In the genomic region with DNA sequence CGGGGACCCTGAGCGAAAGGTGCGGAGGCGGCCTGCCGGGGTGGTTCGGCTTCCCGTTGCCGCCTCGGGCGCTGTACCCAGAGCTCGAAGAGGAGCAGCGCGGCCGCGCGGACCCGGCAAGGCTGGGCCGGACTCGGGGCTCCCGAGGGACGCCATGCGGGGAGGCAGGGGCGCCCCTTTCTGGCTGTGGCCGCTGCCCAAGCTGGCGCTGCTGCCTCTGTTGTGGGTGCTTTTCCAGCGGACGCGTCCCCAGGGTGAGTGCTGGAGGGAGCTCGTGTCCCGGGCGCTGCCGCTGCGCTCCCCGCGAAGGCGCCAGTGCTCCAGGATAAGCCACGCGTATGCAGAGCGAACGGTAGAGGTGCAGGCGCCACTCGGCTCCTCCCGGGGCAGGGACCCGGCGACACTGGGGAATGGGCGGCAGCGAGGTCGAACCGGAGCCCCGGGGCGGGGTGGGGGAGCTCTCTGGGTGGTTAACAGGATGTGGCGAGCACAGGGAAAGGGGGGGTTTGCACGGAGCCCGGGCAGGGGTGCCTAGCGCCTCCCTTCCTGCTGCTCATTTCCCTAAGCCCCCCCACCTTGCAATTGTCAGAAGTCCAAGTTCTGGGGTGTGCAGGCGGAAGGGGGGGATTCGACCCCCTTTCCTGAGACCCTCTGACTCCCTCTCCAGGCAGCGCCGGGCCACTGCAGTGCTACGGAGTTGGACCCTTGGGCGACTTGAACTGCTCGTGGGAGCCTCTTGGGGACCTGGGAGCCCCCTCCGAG, we compare ENCODE assay signal across 1 cellular context.
TF ChIP-seq lines count a peak whose summit lies in the region.

A gene (plus strand): TSS at position 44 of the 762 bp plus-strand sequence. CDS start 111 bp downstream, at position 155.

TF ChIP-seq in HepG2, 621 proteins besides CTCF, POLR2A, EP300 and RAD21 (continued from another document):
- TF ChIP-seq, protein P1, sequence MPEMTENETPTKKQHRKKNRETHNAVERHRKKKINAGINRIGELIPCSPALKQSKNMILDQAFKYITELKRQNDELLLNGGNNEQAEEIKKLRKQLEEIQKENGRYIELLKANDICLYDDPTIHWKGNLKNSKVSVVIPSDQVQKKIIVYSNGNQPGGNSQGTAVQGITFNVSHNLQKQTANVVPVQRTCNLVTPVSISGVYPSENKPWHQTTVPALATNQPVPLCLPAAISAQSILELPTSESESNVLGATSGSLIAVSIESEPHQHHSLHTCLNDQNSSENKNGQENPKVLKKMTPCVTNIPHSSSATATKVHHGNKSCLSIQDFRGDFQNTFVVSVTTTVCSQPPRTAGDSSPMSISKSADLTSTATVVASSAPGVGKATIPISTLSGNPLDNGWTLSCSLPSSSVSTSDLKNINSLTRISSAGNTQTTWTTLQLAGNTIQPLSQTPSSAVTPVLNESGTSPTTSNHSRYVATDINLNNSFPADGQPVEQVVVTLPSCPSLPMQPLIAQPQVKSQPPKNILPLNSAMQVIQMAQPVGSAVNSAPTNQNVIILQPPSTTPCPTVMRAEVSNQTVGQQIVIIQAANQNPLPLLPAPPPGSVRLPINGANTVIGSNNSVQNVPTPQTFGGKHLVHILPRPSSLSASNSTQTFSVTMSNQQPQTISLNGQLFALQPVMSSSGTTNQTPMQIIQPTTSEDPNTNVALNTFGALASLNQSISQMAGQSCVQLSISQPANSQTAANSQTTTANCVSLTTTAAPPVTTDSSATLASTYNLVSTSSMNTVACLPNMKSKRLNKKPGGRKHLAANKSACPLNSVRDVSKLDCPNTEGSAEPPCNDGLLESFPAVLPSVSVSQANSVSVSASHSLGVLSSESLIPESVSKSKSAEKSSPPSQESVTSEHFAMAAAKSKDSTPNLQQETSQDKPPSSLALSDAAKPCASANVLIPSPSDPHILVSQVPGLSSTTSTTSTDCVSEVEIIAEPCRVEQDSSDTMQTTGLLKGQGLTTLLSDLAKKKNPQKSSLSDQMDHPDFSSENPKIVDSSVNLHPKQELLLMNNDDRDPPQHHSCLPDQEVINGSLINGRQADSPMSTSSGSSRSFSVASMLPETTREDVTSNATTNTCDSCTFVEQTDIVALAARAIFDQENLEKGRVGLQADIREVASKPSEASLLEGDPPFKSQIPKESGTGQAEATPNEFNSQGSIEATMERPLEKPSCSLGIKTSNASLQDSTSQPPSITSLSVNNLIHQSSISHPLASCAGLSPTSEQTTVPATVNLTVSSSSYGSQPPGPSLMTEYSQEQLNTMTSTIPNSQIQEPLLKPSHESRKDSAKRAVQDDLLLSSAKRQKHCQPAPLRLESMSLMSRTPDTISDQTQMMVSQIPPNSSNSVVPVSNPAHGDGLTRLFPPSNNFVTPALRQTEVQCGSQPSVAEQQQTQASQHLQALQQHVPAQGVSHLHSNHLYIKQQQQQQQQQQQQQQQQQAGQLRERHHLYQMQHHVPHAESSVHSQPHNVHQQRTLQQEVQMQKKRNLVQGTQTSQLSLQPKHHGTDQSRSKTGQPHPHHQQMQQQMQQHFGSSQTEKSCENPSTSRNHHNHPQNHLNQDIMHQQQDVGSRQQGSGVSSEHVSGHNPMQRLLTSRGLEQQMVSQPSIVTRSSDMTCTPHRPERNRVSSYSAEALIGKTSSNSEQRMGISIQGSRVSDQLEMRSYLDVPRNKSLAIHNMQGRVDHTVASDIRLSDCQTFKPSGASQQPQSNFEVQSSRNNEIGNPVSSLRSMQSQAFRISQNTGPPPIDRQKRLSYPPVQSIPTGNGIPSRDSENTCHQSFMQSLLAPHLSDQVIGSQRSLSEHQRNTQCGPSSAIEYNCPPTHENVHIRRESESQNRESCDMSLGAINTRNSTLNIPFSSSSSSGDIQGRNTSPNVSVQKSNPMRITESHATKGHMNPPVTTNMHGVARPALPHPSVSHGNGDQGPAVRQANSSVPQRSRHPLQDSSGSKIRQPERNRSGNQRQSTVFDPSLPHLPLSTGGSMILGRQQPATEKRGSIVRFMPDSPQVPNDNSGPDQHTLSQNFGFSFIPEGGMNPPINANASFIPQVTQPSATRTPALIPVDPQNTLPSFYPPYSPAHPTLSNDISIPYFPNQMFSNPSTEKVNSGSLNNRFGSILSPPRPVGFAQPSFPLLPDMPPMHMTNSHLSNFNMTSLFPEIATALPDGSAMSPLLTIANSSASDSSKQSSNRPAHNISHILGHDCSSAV (CRISPR knock-in tag; IDR thresholded peaks at IDR 0.05; ENCODE audit: borderline replicate concordance), result no peak
- TF ChIP-seq, protein P2, sequence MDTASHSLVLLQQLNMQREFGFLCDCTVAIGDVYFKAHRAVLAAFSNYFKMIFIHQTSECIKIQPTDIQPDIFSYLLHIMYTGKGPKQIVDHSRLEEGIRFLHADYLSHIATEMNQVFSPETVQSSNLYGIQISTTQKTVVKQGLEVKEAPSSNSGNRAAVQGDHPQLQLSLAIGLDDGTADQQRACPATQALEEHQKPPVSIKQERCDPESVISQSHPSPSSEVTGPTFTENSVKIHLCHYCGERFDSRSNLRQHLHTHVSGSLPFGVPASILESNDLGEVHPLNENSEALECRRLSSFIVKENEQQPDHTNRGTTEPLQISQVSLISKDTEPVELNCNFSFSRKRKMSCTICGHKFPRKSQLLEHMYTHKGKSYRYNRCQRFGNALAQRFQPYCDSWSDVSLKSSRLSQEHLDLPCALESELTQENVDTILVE (CRISPR knock-in tag; IDR thresholded peaks at IDR 0.05), result no peak
- TF ChIP-seq, protein P3, sequence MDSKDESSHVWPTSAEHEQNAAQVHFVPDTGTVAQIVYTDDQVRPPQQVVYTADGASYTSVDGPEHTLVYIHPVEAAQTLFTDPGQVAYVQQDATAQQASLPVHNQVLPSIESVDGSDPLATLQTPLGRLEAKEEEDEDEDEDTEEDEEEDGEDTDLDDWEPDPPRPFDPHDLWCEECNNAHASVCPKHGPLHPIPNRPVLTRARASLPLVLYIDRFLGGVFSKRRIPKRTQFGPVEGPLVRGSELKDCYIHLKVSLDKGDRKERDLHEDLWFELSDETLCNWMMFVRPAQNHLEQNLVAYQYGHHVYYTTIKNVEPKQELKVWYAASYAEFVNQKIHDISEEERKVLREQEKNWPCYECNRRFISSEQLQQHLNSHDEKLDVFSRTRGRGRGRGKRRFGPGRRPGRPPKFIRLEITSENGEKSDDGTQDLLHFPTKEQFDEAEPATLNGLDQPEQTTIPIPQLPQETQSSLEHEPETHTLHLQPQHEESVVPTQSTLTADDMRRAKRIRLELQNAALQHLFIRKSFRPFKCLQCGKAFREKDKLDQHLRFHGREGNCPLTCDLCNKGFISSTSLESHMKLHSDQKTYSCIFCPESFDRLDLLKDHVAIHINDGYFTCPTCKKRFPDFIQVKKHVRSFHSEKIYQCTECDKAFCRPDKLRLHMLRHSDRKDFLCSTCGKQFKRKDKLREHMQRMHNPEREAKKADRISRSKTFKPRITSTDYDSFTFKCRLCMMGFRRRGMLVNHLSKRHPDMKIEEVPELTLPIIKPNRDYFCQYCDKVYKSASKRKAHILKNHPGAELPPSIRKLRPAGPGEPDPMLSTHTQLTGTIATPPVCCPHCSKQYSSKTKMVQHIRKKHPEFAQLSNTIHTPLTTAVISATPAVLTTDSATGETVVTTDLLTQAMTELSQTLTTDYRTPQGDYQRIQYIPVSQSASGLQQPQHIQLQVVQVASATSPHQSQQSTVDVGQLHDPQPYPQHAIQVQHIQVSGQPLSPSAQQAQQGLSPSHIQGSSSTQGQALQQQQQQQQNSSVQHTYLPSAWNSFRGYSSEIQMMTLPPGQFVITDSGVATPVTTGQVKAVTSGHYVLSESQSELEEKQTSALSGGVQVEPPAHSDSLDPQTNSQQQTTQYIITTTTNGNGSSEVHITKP (CRISPR knock-in tag; IDR thresholded peaks at IDR 0.05; ENCODE audit: low read depth), result no peak
- TF ChIP-seq ZC3H13 (CRISPR knock-in tag; IDR thresholded peaks at IDR 0.05) (peak; percentile 43; the same call in 1 of the 2 replicates), HOXA7 (CRISPR knock-in tag; IDR thresholded peaks at IDR 0.05) (no peak), ZNF432 (CRISPR knock-in tag; IDR thresholded peaks at IDR 0.05; ENCODE audit: borderline replicate concordance) (no peak), ATF7 (IDR thresholded peaks at IDR 0.05) (no peak), ATF7 (CRISPR knock-in tag; IDR thresholded peaks at IDR 0.05) (no peak)
- TF ChIP-seq, protein P4, sequence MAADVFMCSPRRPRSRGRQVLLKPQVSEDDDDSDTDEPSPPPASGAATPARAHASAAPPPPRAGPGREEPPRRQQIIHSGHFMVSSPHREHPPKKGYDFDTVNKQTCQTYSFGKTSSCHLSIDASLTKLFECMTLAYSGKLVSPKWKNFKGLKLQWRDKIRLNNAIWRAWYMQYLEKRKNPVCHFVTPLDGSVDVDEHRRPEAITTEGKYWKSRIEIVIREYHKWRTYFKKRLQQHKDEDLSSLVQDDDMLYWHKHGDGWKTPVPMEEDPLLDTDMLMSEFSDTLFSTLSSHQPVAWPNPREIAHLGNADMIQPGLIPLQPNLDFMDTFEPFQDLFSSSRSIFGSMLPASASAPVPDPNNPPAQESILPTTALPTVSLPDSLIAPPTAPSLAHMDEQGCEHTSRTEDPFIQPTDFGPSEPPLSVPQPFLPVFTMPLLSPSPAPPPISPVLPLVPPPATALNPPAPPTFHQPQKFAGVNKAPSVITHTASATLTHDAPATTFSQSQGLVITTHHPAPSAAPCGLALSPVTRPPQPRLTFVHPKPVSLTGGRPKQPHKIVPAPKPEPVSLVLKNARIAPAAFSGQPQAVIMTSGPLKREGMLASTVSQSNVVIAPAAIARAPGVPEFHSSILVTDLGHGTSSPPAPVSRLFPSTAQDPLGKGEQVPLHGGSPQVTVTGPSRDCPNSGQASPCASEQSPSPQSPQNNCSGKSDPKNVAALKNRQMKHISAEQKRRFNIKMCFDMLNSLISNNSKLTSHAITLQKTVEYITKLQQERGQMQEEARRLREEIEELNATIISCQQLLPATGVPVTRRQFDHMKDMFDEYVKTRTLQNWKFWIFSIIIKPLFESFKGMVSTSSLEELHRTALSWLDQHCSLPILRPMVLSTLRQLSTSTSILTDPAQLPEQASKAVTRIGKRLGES (CRISPR knock-in tag; IDR thresholded peaks at IDR 0.05; ENCODE audit: borderline replicate concordance), result no peak
- TF ChIP-seq, protein P5, sequence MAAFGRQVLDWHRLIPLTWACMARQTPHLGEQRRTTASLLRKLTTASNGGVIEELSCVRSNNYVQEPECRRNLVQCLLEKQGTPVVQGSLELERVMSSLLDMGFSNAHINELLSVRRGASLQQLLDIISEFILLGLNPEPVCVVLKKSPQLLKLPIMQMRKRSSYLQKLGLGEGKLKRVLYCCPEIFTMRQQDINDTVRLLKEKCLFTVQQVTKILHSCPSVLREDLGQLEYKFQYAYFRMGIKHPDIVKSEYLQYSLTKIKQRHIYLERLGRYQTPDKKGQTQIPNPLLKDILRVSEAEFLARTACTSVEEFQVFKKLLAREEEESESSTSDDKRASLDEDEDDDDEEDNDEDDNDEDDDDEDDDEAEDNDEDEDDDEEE (CRISPR knock-in tag; IDR thresholded peaks at IDR 0.05), result no peak
